ENCODE assay signal across 2 cellular contexts in genomic region chr7:2114926-2115738, GRCh38.
TF ChIP-seq lines count a peak whose summit lies in the region.

No MANE protein-coding gene starts in this region.

TF ChIP-seq in HepG2, 621 proteins besides CTCF, POLR2A, EP300 and RAD21:
- TF ChIP-seq, protein P1, sequence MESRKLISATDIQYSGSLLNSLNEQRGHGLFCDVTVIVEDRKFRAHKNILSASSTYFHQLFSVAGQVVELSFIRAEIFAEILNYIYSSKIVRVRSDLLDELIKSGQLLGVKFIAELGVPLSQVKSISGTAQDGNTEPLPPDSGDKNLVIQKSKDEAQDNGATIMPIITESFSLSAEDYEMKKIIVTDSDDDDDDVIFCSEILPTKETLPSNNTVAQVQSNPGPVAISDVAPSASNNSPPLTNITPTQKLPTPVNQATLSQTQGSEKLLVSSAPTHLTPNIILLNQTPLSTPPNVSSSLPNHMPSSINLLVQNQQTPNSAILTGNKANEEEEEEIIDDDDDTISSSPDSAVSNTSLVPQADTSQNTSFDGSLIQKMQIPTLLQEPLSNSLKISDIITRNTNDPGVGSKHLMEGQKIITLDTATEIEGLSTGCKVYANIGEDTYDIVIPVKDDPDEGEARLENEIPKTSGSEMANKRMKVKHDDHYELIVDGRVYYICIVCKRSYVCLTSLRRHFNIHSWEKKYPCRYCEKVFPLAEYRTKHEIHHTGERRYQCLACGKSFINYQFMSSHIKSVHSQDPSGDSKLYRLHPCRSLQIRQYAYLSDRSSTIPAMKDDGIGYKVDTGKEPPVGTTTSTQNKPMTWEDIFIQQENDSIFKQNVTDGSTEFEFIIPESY (CRISPR knock-in tag; IDR thresholded peaks at IDR 0.05): no peak
- TF ChIP-seq MZF1 (CRISPR knock-in tag; IDR thresholded peaks at IDR 0.05; ENCODE audit: borderline replicate concordance): no peak
- no peak for TF ChIP-seq REPIN1 (CRISPR knock-in tag; IDR thresholded peaks at IDR 0.05; ENCODE audit: borderline replicate concordance, low read depth)
- TF ChIP-seq, protein P2, sequence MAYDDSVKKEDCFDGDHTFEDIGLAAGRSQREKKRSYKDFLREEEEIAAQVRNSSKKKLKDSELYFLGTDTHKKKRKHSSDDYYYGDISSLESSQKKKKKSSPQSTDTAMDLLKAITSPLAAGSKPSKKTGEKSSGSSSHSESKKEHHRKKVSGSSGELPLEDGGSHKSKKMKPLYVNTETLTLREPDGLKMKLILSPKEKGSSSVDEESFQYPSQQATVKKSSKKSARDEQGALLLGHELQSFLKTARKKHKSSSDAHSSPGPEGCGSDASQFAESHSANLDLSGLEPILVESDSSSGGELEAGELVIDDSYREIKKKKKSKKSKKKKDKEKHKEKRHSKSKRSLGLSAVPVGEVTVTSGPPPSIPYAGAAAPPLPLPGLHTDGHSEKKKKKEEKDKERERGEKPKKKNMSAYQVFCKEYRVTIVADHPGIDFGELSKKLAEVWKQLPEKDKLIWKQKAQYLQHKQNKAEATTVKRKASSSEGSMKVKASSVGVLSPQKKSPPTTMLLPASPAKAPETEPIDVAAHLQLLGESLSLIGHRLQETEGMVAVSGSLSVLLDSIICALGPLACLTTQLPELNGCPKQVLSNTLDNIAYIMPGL (CRISPR knock-in tag; IDR thresholded peaks at IDR 0.05; ENCODE audit: borderline replicate concordance in 1 of 2, low read depth in 1 of 2): no peak
- TF ChIP-seq ZNF577 (CRISPR knock-in tag; IDR thresholded peaks at IDR 0.05; ENCODE audit: borderline replicate concordance, low read depth): no peak
- TF ChIP-seq RBFOX2 (IDR thresholded peaks at IDR 0.05; ENCODE audit: low read depth, low read length): peak; percentile 33; the same call in 1 of the 2 replicates
- TF ChIP-seq, protein P3, sequence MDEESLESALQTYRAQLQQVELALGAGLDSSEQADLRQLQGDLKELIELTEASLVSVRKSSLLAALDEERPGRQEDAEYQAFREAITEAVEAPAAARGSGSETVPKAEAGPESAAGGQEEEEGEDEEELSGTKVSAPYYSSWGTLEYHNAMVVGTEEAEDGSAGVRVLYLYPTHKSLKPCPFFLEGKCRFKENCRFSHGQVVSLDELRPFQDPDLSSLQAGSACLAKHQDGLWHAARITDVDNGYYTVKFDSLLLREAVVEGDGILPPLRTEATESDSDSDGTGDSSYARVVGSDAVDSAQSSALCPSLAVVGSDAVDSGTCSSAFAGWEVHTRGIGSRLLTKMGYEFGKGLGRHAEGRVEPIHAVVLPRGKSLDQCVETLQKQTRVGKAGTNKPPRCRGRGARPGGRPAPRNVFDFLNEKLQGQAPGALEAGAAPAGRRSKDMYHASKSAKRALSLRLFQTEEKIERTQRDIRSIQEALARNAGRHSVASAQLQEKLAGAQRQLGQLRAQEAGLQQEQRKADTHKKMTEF (CRISPR knock-in tag; IDR thresholded peaks at IDR 0.05): no peak
- TF ChIP-seq ZNF543 (CRISPR knock-in tag; IDR thresholded peaks at IDR 0.05): no peak
- peak; percentile 72 for TF ChIP-seq AGO2 (optimal IDR thresholded peaks at IDR 0.05; ENCODE audit: low read depth, low read length)
- TF ChIP-seq IRF2 (CRISPR knock-in tag; IDR thresholded peaks at IDR 0.05): no peak
- 0 out of 2 replicates have a peak, but pooled peaks have one; percentile 30 for TF ChIP-seq POLR2G (IDR thresholded peaks at IDR 0.05; ENCODE audit: low read depth, low read length)
- no peak for TF ChIP-seq KDM3A (CRISPR knock-in tag; IDR thresholded peaks at IDR 0.05; ENCODE audit: low read depth)
TF ChIP-seq in HepG2: peak in this region for 3.

TF ChIP-seq in WTC11, 78 proteins besides CTCF, POLR2A, EP300 and RAD21 (continued from another document):
- TF ChIP-seq, protein P4, sequence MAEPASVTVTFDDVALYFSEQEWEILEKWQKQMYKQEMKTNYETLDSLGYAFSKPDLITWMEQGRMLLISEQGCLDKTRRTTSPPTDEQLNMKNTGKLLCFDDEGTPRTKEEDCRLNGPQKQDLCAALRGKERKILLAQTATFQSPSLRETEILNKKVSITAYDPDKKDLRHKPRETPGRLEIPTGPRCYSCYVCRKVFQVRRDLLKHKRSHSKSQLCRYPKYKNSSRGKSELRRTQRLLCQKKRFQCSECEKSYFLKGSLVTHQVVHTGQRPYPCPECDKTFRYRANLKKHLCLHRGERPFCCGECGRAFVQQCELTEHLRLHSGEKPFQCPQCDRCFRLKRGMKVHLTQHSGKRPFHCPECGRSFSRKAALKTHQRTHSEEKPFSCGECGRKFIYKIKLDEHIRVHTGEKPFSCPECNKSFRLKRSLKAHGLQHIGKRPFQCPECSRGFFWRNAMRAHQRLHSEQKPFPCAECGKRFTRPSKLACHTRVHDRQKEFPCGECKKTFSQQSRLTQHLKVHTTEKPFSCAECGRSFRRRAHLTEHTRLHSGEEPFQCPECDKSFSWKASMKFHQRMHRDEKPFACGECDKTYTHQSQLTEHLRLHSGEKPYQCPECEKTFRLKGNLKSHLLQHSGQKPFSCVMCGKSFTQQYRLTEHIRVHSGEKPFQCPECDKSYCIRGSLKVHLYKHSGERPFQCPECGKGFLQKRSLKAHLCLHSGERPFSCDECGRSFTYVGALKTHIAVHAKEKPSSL (CRISPR knock-in tag; conservative IDR thresholded peaks at IDR 0.05): no peak
- TF ChIP-seq ZNF263 (CRISPR knock-in tag; IDR thresholded peaks at IDR 0.05; ENCODE audit: low read depth) (no peak), FOXK1 (CRISPR knock-in tag; IDR thresholded peaks at IDR 0.05) (no peak), ZNF138 (CRISPR knock-in tag; conservative IDR thresholded peaks at IDR 0.05) (no peak), SP1 (CRISPR knock-in tag; conservative IDR thresholded peaks at IDR 0.05) (no peak), TP53 (CRISPR knock-in tag; IDR thresholded peaks at IDR 0.05) (no peak), ZNF416 (CRISPR knock-in tag; IDR thresholded peaks at IDR 0.05) (no peak)
